ENCODE assay signal across 8 cellular contexts in genomic region chr7:22854158-22855048, GRCh38. TPM values are rescaled to one million over a fixed set of nuclear protein-coding genes. Genes with fewer than 3 reads are reported as not detected.
A peak's percentile ranks its signal among the peaks of the same experiment; 100 is the strongest.
DNase-seq lines count a peak whose midpoint lies in the region; ATAC-seq lines count a peak whose summit lies in the region.

No MANE protein-coding gene starts in this region.

- peak; percentile 78 for DNase-seq in NCI-H345 (lab: John Stamatoyannopoulos, UW)
- DNase-seq in NCI-H345 treated with DMSO at 0.1 percent for 48 hours (lab: John Stamatoyannopoulos, UW; ENCODE audit: unreplicated experiment) = no peak
- DNase-seq in NCI-H1694 treated with DMSO at 0.1 percent for 48 hours (lab: John Stamatoyannopoulos, UW) = peak; percentile 47
- peak; percentile 18 to 69 (median 62) for DNase-seq in activated CD4-positive, CD25-positive, alpha-beta regulatory T cell (lab: John Stamatoyannopoulos, UW)
- peak; percentile 7 for DNase-seq in cerebellum (ENCODE audit: low spot score)
- DNase-seq in left colon = peak; percentile 88 to 89
- DNase-seq in stimulated activated CD4-positive, alpha-beta T cell treated with anti-CD3 and anti-CD28 coated beads, Interleukin-2, amount 100 ng/mL, for 24 hours = peak; percentile 86 to 87

- ATAC-seq in HG02798 (IDR thresholded peaks at IDR 0.05; ENCODE audit: poor library complexity, unreplicated experiment) (peak; percentile 87), left colon (peak; percentile 74)

- intact Hi-C loops in left colon (cut with DNase I, micrococcal nuclease) = no loop called here

RNA-seq across cellular contexts. Expression of gene TOMM7, which starts 31.8 kb away (rescaled TPM):
- total RNA-seq in cerebellum (72.9 TPM), left colon (100 to 1,000 TPM; 207 to 251 TPM)
